ENCODE assay signal across 1 cellular context in the genomic region with DNA sequence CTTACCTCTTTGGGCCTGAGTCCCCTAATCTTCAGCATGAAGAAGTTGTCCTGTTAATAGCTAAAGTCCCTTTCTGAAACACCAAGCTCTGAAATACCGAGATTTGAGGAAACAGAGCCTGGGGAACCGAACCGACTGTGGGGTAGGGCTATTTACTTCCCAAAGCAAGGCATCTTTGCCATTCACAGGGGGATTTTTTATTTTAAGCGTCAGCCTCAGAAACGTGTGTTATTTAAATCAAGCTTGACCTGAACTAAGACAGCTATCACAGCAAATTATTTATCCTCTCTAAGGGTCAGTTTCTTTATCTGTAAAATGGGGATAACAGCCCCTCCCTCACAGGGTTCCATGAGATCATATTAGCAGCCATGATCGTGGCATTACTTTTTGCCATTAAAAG.
TF ChIP-seq lines count a peak whose summit lies in the region.

No MANE protein-coding gene starts in this region.

TF ChIP-seq in HepG2, 621 proteins besides CTCF, POLR2A, EP300 and RAD21 (continued from another document):
- TF ChIP-seq, protein P1, sequence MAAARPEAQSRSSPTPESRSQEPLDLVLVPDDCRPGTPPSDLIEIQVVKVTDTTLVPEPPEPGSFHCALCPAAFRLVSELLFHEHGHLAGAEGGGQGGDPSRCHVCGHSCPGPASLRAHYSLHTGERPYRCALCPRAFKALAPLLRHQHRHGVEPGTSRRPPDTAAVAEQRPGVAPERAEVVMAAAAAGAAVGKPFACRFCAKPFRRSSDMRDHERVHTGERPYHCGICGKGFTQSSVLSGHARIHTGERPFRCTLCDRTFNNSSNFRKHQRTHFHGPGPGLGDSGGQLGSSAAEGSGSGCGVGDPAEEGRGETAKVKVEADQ (CRISPR knock-in tag; IDR thresholded peaks at IDR 0.05; ENCODE audit: borderline replicate concordance): no peak
- no peak; the same call in 1 of the 2 replicates for TF ChIP-seq KDM1A (CRISPR knock-in tag; IDR thresholded peaks at IDR 0.05)
- no peak for TF ChIP-seq FOXO1 (CRISPR knock-in tag; IDR thresholded peaks at IDR 0.05)
- TF ChIP-seq, protein P2, sequence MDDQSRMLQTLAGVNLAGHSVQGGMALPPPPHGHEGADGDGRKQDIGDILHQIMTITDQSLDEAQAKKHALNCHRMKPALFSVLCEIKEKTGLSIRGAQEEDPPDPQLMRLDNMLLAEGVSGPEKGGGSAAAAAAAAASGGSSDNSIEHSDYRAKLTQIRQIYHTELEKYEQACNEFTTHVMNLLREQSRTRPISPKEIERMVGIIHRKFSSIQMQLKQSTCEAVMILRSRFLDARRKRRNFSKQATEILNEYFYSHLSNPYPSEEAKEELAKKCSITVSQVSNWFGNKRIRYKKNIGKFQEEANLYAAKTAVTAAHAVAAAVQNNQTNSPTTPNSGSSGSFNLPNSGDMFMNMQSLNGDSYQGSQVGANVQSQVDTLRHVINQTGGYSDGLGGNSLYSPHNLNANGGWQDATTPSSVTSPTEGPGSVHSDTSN (CRISPR knock-in tag; IDR thresholded peaks at IDR 0.05; ENCODE audit: borderline replicate concordance): no peak
- TF ChIP-seq ZNF136 (CRISPR knock-in tag; IDR thresholded peaks at IDR 0.05; ENCODE audit: low read depth): no peak
- no peak for TF ChIP-seq NKX3-1 (CRISPR knock-in tag; IDR thresholded peaks at IDR 0.05)
- peak; percentile 11; the same call in 1 of the 2 replicates for TF ChIP-seq ZFX (CRISPR knock-in tag; IDR thresholded peaks at IDR 0.05; ENCODE audit: low read depth)
- TF ChIP-seq KLF13 (CRISPR knock-in tag; IDR thresholded peaks at IDR 0.05): no peak
- no peak for TF ChIP-seq ZFP36L1 (CRISPR knock-in tag; IDR thresholded peaks at IDR 0.05)
- no peak for TF ChIP-seq ZMYM4 (CRISPR knock-in tag; IDR thresholded peaks at IDR 0.05)
- no peak for TF ChIP-seq ZNF792 (CRISPR knock-in tag; IDR thresholded peaks at IDR 0.05)
- TF ChIP-seq, protein P3, sequence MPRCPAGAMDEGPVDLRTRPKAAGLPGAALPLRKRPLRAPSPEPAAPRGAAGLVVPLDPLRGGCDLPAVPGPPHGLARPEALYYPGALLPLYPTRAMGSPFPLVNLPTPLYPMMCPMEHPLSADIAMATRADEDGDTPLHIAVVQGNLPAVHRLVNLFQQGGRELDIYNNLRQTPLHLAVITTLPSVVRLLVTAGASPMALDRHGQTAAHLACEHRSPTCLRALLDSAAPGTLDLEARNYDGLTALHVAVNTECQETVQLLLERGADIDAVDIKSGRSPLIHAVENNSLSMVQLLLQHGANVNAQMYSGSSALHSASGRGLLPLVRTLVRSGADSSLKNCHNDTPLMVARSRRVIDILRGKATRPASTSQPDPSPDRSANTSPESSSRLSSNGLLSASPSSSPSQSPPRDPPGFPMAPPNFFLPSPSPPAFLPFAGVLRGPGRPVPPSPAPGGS (CRISPR knock-in tag; IDR thresholded peaks at IDR 0.05): no peak
